ENCODE assay signal across 9 cellular contexts in the genomic region with DNA sequence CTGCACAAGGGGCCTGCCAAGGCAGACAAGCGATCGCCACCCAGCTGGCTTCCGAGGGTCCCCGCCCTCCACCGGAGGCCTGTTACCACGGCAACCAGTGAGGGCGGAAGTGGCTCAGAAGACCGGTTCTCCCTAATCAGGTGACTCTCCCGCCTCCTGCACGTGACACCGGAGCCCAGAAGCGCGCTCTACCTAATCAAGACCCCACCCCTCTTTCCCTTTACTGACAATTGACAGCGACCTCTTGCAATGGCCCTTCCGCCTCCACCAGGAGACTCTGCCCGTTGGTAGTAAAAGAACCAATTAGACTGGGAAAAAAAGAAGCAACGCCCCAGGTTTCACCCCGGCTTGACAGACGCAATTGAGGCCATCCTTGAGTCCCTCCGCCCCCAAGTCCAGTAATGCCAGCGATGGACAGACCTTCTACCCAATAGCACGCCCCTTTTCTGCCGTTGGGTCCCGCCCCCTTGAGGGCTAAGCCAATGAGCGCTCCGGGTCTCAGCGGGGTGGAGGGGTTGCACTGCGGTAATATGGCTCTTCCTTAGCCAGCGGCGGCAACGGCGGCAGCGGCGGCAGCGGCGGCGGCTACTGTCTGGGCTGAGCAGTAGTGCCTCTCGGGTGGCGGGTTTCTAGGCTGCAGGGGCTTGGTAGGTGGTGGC.
DNase-seq lines count a peak whose midpoint lies in the region; ATAC-seq and TF ChIP-seq lines count a peak whose summit lies in the region.
"Had no signal": no experiment of that assay in that cellular context is flagged by ENCODE, and none has a peak within 500 bp of the region (broad histone marks: within the 10 kb centered on the region; RNA-seq: fewer than 3 reads in every experiment).

UVRAG (plus strand) TSS at position 525 of the 659 bp plus-strand sequence. CDS start 198 bp downstream, outside the sequence.

- no peaks in the 10 kb centered on the region for H3K9me3 Mint-ChIP-seq in central memory CD8-positive, alpha-beta T cell
- H3K9me3 Mint-ChIP-seq: dendritic cell treated with granulocyte-macrophage colony-stimulating factor and Interleukin-4, amounts not matched to agents 40 ng/mL and 50 ng/mL, for 4 days had no signal

- no peak within 1 kb of the TSS for H3K27ac Mint-ChIP-seq in central memory CD8-positive, alpha-beta T cell (ENCODE audit: low read depth)
- H3K27ac Mint-ChIP-seq: dendritic cell treated with granulocyte-macrophage colony-stimulating factor and Interleukin-4, amounts not matched to agents 40 ng/mL and 50 ng/mL, for 4 days had no signal

- no peaks in the 10 kb centered on the region for H3K27me3 Mint-ChIP-seq in central memory CD8-positive, alpha-beta T cell
- H3K27me3 Mint-ChIP-seq: dendritic cell treated with granulocyte-macrophage colony-stimulating factor and Interleukin-4, amounts not matched to agents 40 ng/mL and 50 ng/mL, for 4 days had no signal

- no peak for TF ChIP-seq CTCF in AG09309 (IDR thresholded peaks at IDR 0.05; ENCODE audit: control insufficient read depth, insufficient read depth, low read depth, low read length, missing control alignments)

- H3K36me3 Mint-ChIP-seq in central memory CD8-positive, alpha-beta T cell (ENCODE audit: insufficient read depth), result peaks cover 8% of the 10 kb centered on the region

- peak within 1 kb of the TSS; percentile 94 for H3K4me3 ChIP-seq in AG09309 (ENCODE audit: control insufficient read depth, low read depth, low read length)

- ATAC-seq in GM19025 (IDR thresholded peaks at IDR 0.05; ENCODE audit: low read depth, unreplicated experiment), result peak; percentile 76
- peak; percentile 66 for ATAC-seq in HG03342 (IDR thresholded peaks at IDR 0.05; ENCODE audit: unreplicated experiment)
- peak; percentile 89 for ATAC-seq in central memory CD8-positive, alpha-beta T cell (replicated peaks; ENCODE audit: extremely low read depth, poor library complexity, severe bottlenecking)

- no peak within 1 kb of the TSS for H3K4me3 Mint-ChIP-seq in central memory CD8-positive, alpha-beta T cell

- DNase-seq in AG09309 (ENCODE audit: low read depth) (peak; percentile 99), NCI-H446 (lab: John Stamatoyannopoulos, UW) (peak; percentile 100), iris pigment epithelial cell (ENCODE audit: low read depth) (peak; percentile 100)
- peak; percentile 97 for DNase-seq in activated CD4-positive, CD25-positive, alpha-beta regulatory T cell treated with anti-CD3 and anti-CD28 coated beads, Interleukin-2, amount 50 U/mL, for 16 hours (ENCODE audit: low read depth, low spot score)
- peak; percentile 98 to 99 for DNase-seq in central memory CD8-positive, alpha-beta T cell (ENCODE audit: low spot score in 2 of 2)
- DNase-seq in stimulated activated CD4-positive, alpha-beta T cell treated with anti-CD3 and anti-CD28 coated beads, Interleukin-12 subunit alpha, Interleukin-12 subunit beta, amount 100 ng/mL, for 24 hours (ENCODE audit: low read depth in 2 of 2), result peak; percentile 96 to 98

- H3K4me1 Mint-ChIP-seq in central memory CD8-positive, alpha-beta T cell, result peaks cover 10% of the 10 kb centered on the region

Comparison
In these comparisons a context has a peak if more than half of its experiments do, and no peak if none do; other contexts are left out.
1. Peak in every context shown above with its lines: DNase-seq, ATAC-seq and H3K4me3 ChIP-seq.